ENCODE assay signal across 23 cellular contexts in the genomic region with DNA sequence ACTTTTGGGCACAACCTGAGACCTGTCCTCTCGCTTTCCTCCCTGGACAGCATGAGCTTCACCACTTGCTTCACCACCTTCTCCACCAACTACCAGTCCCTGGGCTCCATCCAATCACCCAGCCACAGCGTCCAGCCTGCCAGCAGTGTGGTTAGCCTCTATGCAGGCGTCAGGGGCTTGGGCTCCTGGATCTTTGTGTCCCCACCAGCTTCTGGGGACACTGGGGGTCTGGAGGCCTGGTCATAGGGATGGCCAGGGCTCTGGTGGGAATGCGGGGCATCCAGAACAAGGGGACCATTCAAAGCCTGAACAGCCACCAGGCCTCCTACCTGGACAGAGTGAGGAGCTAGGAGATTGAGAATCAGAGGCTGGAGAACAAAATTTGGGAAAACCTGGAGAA. TPM values are rescaled to one million over a fixed set of nuclear protein-coding genes. Genes with fewer than 3 reads are reported as not detected.
A peak's percentile ranks its signal among the peaks of the same experiment; 100 is the strongest.
DNase-seq lines count a peak whose midpoint lies in the region; ATAC-seq lines count a peak whose summit lies in the region.
"Had no signal": no experiment of that assay in that cellular context is flagged by ENCODE, and none has a peak within 500 bp of the region (broad histone marks: within the 10 kb centered on the region; RNA-seq: fewer than 3 reads in every experiment).

No MANE protein-coding gene starts in this region.

- H3K27me3 ChIP-seq in layer of hippocampus (ENCODE audit: control insufficient read depth, insufficient read depth, low read length), result no peaks in the 10 kb centered on the region
- no peaks in the 10 kb centered on the region for H3K27me3 ChIP-seq in H7 (ENCODE audit: control insufficient read depth, insufficient read depth, low read length)
- H3K27me3 ChIP-seq: BE2C; BLaER1 treated with 17β-estradiol and CSF1 and Interleukin-3, amounts not matched to agents 10 nM and 100 nM had no signal

- H3K27ac ChIP-seq in caudate nucleus (ENCODE audit: low read depth, low read length) (peak overlapping the region; percentile 38), layer of hippocampus (ENCODE audit: low read depth, low read length) (peak overlapping the region; percentile 89)
- H3K27ac ChIP-seq: A549; BLaER1 treated with 17β-estradiol and CSF1 and Interleukin-3, amounts not matched to agents 10 nM and 100 nM had no signal

- no peaks in the 10 kb centered on the region for H3K36me3 Mint-ChIP-seq in stimulated activated memory B cell treated with anti-CD40 and anti-IgM and Interleukin-4, amounts not matched to agents 10 μg/mL and 1 μg/mL and 100 μg/mL, for 72 hours
- H3K36me3 Mint-ChIP-seq: CD14-positive monocyte had no signal

- no peaks in the 10 kb centered on the region for H3K4me1 Mint-ChIP-seq in stimulated activated memory B cell treated with anti-CD40 and anti-IgM and Interleukin-4, amounts not matched to agents 10 μg/mL and 1 μg/mL and 100 μg/mL, for 72 hours
- H3K4me1 Mint-ChIP-seq: CD14-positive monocyte; CD8-positive, alpha-beta memory T cell had no signal

- H3K36me3 ChIP-seq in H7 (replicated peaks; ENCODE audit: control insufficient read depth, insufficient read depth, low read length), result no peaks in the 10 kb centered on the region
- H3K36me3 ChIP-seq: BE2C; BLaER1 treated with 17β-estradiol and CSF1 and Interleukin-3, amounts not matched to agents 10 nM and 100 nM; HAP-1 had no signal

- no peak for DNase-seq in caudate nucleus (lab: John Stamatoyannopoulos, UW)
- DNase-seq in H7, result no peak
- no peak for DNase-seq in NCI-H1417 (lab: John Stamatoyannopoulos, UW)
- DNase-seq in NCI-H748 treated with DMSO at 0.1 percent for 48 hours (lab: John Stamatoyannopoulos, UW), result no peak
- DNase-seq: 8988T; ACHN; AML-193; BE2C; CD4-positive, alpha-beta T cell; CD8-positive, alpha-beta memory T cell; DMS 273 treated with DMSO at 0.1 percent for 48 hours; DMS79; EL; GDM1; HFFc6 had no signal

- H3K4me3 ChIP-seq in H7 (ENCODE audit: insufficient read depth, low read depth, low read length), result no peak overlapping the region
- H3K4me3 ChIP-seq: A549; BLaER1 treated with 17β-estradiol and CSF1 and Interleukin-3, amounts not matched to agents 10 nM and 100 nM; GM23338; HAP-1 had no signal

- H3K9me3 Mint-ChIP-seq in stimulated activated memory B cell treated with anti-CD40 and anti-IgM and Interleukin-4, amounts not matched to agents 10 μg/mL and 1 μg/mL and 100 μg/mL, for 72 hours, result no peaks in the 10 kb centered on the region
- H3K9me3 Mint-ChIP-seq: CD4-positive, alpha-beta T cell; GM23338; HFFc6 had no signal

- ATAC-seq in stimulated activated memory B cell treated with anti-CD40 and anti-IgM and Interleukin-4, amounts not matched to agents 10 μg/mL and 1 μg/mL and 100 μg/mL, for 72 hours, result peak; percentile 24
- ATAC-seq in GM18870 (IDR thresholded peaks at IDR 0.05; ENCODE audit: unreplicated experiment), result no peak
- ATAC-seq: A549, GM23338 had no signal

- H3K27ac Mint-ChIP-seq in stimulated activated memory B cell treated with anti-CD40 and anti-IgM and Interleukin-4, amounts not matched to agents 10 μg/mL and 1 μg/mL and 100 μg/mL, for 72 hours, result no peak overlapping the region
- H3K27ac Mint-ChIP-seq: CD4-positive, alpha-beta T cell; GM23338; HFFc6 had no signal

- peaks cover 8% of the 10 kb centered on the region for H3K27me3 Mint-ChIP-seq in stimulated activated memory B cell treated with anti-CD40 and anti-IgM and Interleukin-4, amounts not matched to agents 10 μg/mL and 1 μg/mL and 100 μg/mL, for 72 hours

- H3K4me3 Mint-ChIP-seq in stimulated activated memory B cell treated with anti-CD40 and anti-IgM and Interleukin-4, amounts not matched to agents 10 μg/mL and 1 μg/mL and 100 μg/mL, for 72 hours, result no peak overlapping the region
- H3K4me3 Mint-ChIP-seq: CD14-positive monocyte; CD4-positive, alpha-beta T cell; CD8-positive, alpha-beta memory T cell; GM23338; HFFc6 had no signal

RNA-seq across cellular contexts. Expression of gene SLC4A10, which starts 44.2 kb away (rescaled TPM):
- total RNA-seq in H7 (2014; rRNA removed; shearing (Covaris generic)), result 0.03 and 0.07 TPM in 2 replicates
- total RNA-seq: HFFc6 had no signal
